In genomic region chr2:79981316-79981715, GRCh38 we compare ENCODE assay signal across 21 cellular contexts.
"Had no signal": no experiment of that assay in that cellular context is flagged by ENCODE, and none has a peak within 500 bp of the region (broad histone marks: within the 10 kb centered on the region; RNA-seq: fewer than 3 reads in every experiment).

No MANE protein-coding gene starts in this region.

- H3K27ac ChIP-seq: epithelial cell of prostate, esophagus muscularis mucosa, gastrocnemius medialis, left ventricle myocardium inferior, lower lobe of right lung, parathyroid adenoma, psoas muscle, sigmoid colon, skin epidermis, thyroid gland, uterus had no signal

- H3K36me3 ChIP-seq: esophagus muscularis mucosa, gastrocnemius medialis, left ventricle myocardium inferior, lower lobe of right lung, sigmoid colon, thyroid gland, uterus had no signal

- ATAC-seq: effector memory CD8-positive, alpha-beta T cell; gastrocnemius medialis; left cardiac atrium; lower lobe of right lung; natural killer cell treated with Interleukin-12 subunit alpha and Interleukin-12 subunit beta and Interleukin-15 and Interleukin-18, amount 100 ng/mL, for 72 hours; psoas muscle; stimulated activated naive B cell treated with anti-CD40 and anti-IgM and Interleukin-4, amounts not matched to agents 10 μg/mL and 1 μg/mL and 100 μg/mL, for 72 hours; stimulated activated naive CD8-positive, alpha-beta T cell treated with anti-CD3 and anti-CD28 coated beads, Interleukin-15, amount 100 ng/mL, for 72 hours had no signal

- DNase-seq: cortex of kidney; effector memory CD8-positive, alpha-beta T cell; gastrocnemius medialis; glutamatergic neuron; left cardiac atrium; left ventricle myocardium inferior; lower lobe of right lung; mesenchymal stem cell; psoas muscle; sigmoid colon; stimulated activated CD4-positive, alpha-beta T cell treated with anti-CD3 and anti-CD28 coated beads, Interleukin-2, amount 100 ng/mL, for 24 hours; stimulated activated CD4-positive, alpha-beta T cell treated with anti-CD3 and anti-CD28 coated beads, Interleukin-4, amount 100 ng/mL, for 4 hours; stimulated activated naive B cell treated with anti-CD40 and anti-IgM and Interleukin-4, amounts not matched to agents 10 μg/mL and 1 μg/mL and 100 μg/mL, for 72 hours; stimulated activated naive CD8-positive, alpha-beta T cell treated with anti-CD3 and anti-CD28 coated beads, Interleukin-15, amount 100 ng/mL, for 72 hours; thyroid gland; uterus had no signal

- H3K9me3 ChIP-seq: esophagus muscularis mucosa, gastrocnemius medialis, left ventricle myocardium inferior, lower lobe of right lung, psoas muscle, sigmoid colon, thyroid gland, uterus had no signal

- H3K4me3 ChIP-seq: esophagus muscularis mucosa, gastrocnemius medialis, left ventricle myocardium inferior, lower lobe of right lung, psoas muscle, sigmoid colon, skin epidermis, thyroid gland, uterus had no signal

- H3K27me3 ChIP-seq: esophagus muscularis mucosa, gastrocnemius medialis, sigmoid colon, thyroid gland, uterus had no signal

- H3K4me1 ChIP-seq: esophagus muscularis mucosa, gastrocnemius medialis, left ventricle myocardium inferior, lower lobe of right lung, parathyroid adenoma, psoas muscle, sigmoid colon, thyroid gland, uterus had no signal
